ENCODE assay signal across 24 cellular contexts in the genomic region with DNA sequence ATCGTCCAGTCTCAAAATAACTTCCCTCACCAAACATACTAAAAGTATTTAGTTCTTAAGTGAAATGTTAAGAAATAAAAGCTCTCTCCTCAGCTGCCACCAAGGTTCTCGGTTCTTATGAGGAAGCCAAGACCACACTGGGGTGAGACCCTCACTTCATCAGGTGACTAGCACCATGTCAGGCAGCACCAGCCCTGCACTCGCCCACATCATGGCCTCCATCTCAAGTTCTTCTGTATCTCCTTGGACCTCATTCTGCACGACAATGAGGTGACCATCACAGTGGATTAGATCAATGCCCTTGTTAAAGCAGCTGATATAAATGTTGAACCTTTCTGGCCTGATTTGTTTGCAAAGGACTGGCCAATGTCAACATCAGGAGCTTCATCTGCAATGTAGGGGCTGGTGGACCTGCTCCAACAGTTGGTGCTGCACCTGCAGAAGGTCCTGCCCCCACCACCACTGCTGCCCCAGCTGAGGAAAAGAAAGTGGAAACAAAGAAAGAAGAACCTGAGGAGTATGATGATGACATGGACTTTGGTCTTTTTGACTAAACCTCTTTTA.
"Had no signal": no experiment of that assay in that cellular context is flagged by ENCODE, and none has a peak within 500 bp of the region (broad histone marks: within the 10 kb centered on the region; RNA-seq: fewer than 3 reads in every experiment).

No MANE protein-coding gene starts in this region.

- H3K27ac Mint-ChIP-seq: activated naive CD4-positive, alpha-beta T cell treated with anti-CD3 and anti-CD28 coated beads, Interleukin-2, amount 10 ng/mL, durations not matched to agents 7 days and 5 days; T-helper 17 cell; WTC11 had no signal

- ATAC-seq: activated CD8-positive, alpha-beta T cell treated with anti-CD3 and anti-CD28 coated beads for 36 hours; T-helper 17 cell; WTC11 had no signal

- DNase-seq: activated CD4-positive, alpha-beta T cell treated with anti-CD3 and anti-CD28 coated beads, Interleukin-2, amount 50 U/mL, for 1 hour; activated CD4-positive, CD25-positive, alpha-beta regulatory T cell treated with anti-CD3 and anti-CD28 coated beads, Interleukin-2, amount 50 U/mL, for 72 hours; activated CD8-positive, alpha-beta memory T cell treated with anti-CD3 and anti-CD28 coated beads, Interleukin-2, amount 50 U/mL, for 4 hours; activated CD8-positive, alpha-beta T cell treated with anti-CD3 and anti-CD28 coated beads for 36 hours; activated gamma-delta T cell treated with Interleukin-2 at 50 U/mL for 16 hours; activated naive CD4-positive, alpha-beta T cell treated with anti-CD3 and anti-CD28 coated beads, Interleukin-2, amount 10 ng/mL, durations not matched to agents 7 days and 5 days; activated naive CD8-positive, alpha-beta T cell treated with anti-CD3 and anti-CD28 coated beads for 36 hours; brain microvascular endothelial cell; Kasumi-1; KBM-7; NCI-H1105 treated with DMSO at 0.1 percent for 48 hours; NCI-H1436 treated with DMSO at 0.1 percent for 48 hours; NCI-H1930; NCI-H2171; NCI-H2227 treated with DMSO at 0.1 percent for 48 hours; NCI-H446 treated with DMSO at 0.1 percent for 48 hours; NCI-H524 treated with DMSO at 0.1 percent for 48 hours; NCI-H748 treated with DMSO at 0.1 percent for 48 hours; SIG-M5; T-helper 17 cell; T-helper 9 cell had no signal

- H3K9me3 Mint-ChIP-seq: activated CD8-positive, alpha-beta T cell treated with anti-CD3 and anti-CD28 coated beads for 36 hours; activated naive CD4-positive, alpha-beta T cell treated with anti-CD3 and anti-CD28 coated beads, Interleukin-2, amount 10 ng/mL, durations not matched to agents 7 days and 5 days; activated naive CD8-positive, alpha-beta T cell treated with anti-CD3 and anti-CD28 coated beads for 36 hours; activated T-helper 2 cell treated with anti-CD3 and anti-CD28 coated beads, Interferon-gamma antibody, Interleukin-2, Interleukin-4, amounts not matched to agents 10 μg/mL and 5 μg/mL and 100 μg/mL, durations not matched to agents 14 hours and 24 hours and 36 hours; WTC11 had no signal

- H3K27me3 Mint-ChIP-seq: activated CD8-positive, alpha-beta T cell treated with anti-CD3 and anti-CD28 coated beads for 36 hours; activated naive CD4-positive, alpha-beta T cell treated with anti-CD3 and anti-CD28 coated beads, Interleukin-2, amount 10 ng/mL, durations not matched to agents 7 days and 5 days; activated naive CD8-positive, alpha-beta T cell treated with anti-CD3 and anti-CD28 coated beads for 36 hours; T-helper 17 cell had no signal

- H3K4me1 Mint-ChIP-seq: WTC11 had no signal

- H3K4me3 Mint-ChIP-seq: activated CD8-positive, alpha-beta T cell treated with anti-CD3 and anti-CD28 coated beads for 36 hours; activated naive CD4-positive, alpha-beta T cell treated with anti-CD3 and anti-CD28 coated beads, Interleukin-2, amount 10 ng/mL, durations not matched to agents 7 days and 5 days; activated naive CD8-positive, alpha-beta T cell treated with anti-CD3 and anti-CD28 coated beads for 36 hours; T-helper 17 cell; WTC11 had no signal

- H3K4me3 ChIP-seq: cardiac muscle cell had no signal
